24 cellular contexts compared by ENCODE assay signal in genomic region chr3:101932326-101933108, GRCh38.
DNase-seq lines count a peak whose midpoint lies in the region; ATAC-seq and TF ChIP-seq lines count a peak whose summit lies in the region.
"Had no signal": no experiment of that assay in that cellular context is flagged by ENCODE, and none has a peak within 500 bp of the region (broad histone marks: within the 10 kb centered on the region; RNA-seq: fewer than 3 reads in every experiment).

No MANE protein-coding gene starts in this region.

- H2BK5ac ChIP-seq in mesenchymal stem cell (ENCODE audit: low read depth, low read length, poor library complexity, severe bottlenecking): no peak overlapping the region

- no peak overlapping the region for H3K4ac ChIP-seq in mesenchymal stem cell (ENCODE audit: low read depth in 1 of 2, low read length in 2 of 2)

- WGBS in mesenchymal stem cell: 91% methylated on average over 5 of the region's 6 CpGs
- WGBS in smooth muscle cell (ENCODE audit: low lambda C conversion rate): 77% methylated on average over 6 of the region's 6 CpGs

- H3K9me2 ChIP-seq in GM23338 (ENCODE audit: insufficient read depth): 0 out of 2 replicates have a peak, but pooled peaks cover 5% of the 10 kb centered on the region
- H3K9me2 ChIP-seq: SK-N-SH had no signal

- H3K9me3 ChIP-seq in SJCRH30 (replicated peaks) (no peaks in the 10 kb centered on the region), mesenchymal stem cell (ENCODE audit: control insufficient read depth, low read length) (no peaks in the 10 kb centered on the region), smooth muscle cell (replicated peaks; ENCODE audit: low read depth) (no peaks in the 10 kb centered on the region)
- H3K9me3 ChIP-seq: SK-N-SH, stomach, thyroid gland had no signal

- H3K79me1 ChIP-seq in mesenchymal stem cell (replicated peaks; ENCODE audit: low read length, poor library complexity, severe bottlenecking): no peaks in the 10 kb centered on the region

- H3K4me1 Mint-ChIP-seq in GM23338: no peaks in the 10 kb centered on the region

- no peak for TF ChIP-seq CTCF in GM23338 (conservative IDR thresholded peaks at IDR 0.05; ENCODE audit: low read depth in 2 of 2)
- TF ChIP-seq CTCF in smooth muscle cell (IDR thresholded peaks at IDR 0.05; ENCODE audit: borderline replicate concordance, insufficient read depth, poor library complexity, severe bottlenecking): no peak

- H3F3A ChIP-seq in GM23338 (replicated peaks; ENCODE audit: low read depth): no peaks in the 10 kb centered on the region
- peaks cover 5% of the 10 kb centered on the region for H3F3A ChIP-seq in smooth muscle cell (ENCODE audit: low read depth)

- ATAC-seq in GM23338 (no peak), HG03442 (IDR thresholded peaks at IDR 0.05; ENCODE audit: unreplicated experiment) (no peak), GM19467 (IDR thresholded peaks at IDR 0.05; ENCODE audit: unreplicated experiment) (no peak)
- ATAC-seq: activated CD8-positive, alpha-beta T cell treated with anti-CD3 and anti-CD28 coated beads, Interleukin-2, amount 10 ng/mL, durations not matched to agents 7 days and 5 days; PC-3 had no signal

- H2BK15ac ChIP-seq in mesenchymal stem cell (ENCODE audit: low read depth, poor library complexity, severe bottlenecking): no peak overlapping the region

- no peak overlapping the region for H3K23ac ChIP-seq in mesenchymal stem cell (ENCODE audit: low read length in 2 of 2)

- peak overlapping the region; percentile 66 to 79 for H3K18ac ChIP-seq in mesenchymal stem cell (ENCODE audit: low read depth in 1 of 2, low read length in 2 of 2)

- H3K27ac Mint-ChIP-seq in GM23338: no peak overlapping the region
- H3K27ac Mint-ChIP-seq: activated CD8-positive, alpha-beta T cell treated with anti-CD3 and anti-CD28 coated beads, Interleukin-2, amount 10 ng/mL, durations not matched to agents 7 days and 5 days; activated T-helper 2 cell treated with anti-CD3 and anti-CD28 coated beads, Interferon-gamma antibody, Interleukin-2, Interleukin-4, amounts not matched to agents 10 μg/mL and 5 μg/mL and 100 μg/mL, durations not matched to agents 14 hours and 24 hours and 36 hours had no signal

- peak overlapping the region; percentile 63 for H2AFZ ChIP-seq in GM23338
- no peak overlapping the region for H2AFZ ChIP-seq in mesenchymal stem cell (ENCODE audit: low read depth, low read length)
- H2AFZ ChIP-seq in smooth muscle cell (ENCODE audit: low read depth): peak overlapping the region; percentile 61
- H2AFZ ChIP-seq: parathyroid adenoma had no signal

- H3K4me3 ChIP-seq in GM23338 (no peak overlapping the region), SJCRH30 (no peak overlapping the region), mesenchymal stem cell (ENCODE audit: insufficient read depth in 1 of 2, low read depth in 1 of 2, low read length in 2 of 2) (no peak overlapping the region), smooth muscle cell (no peak overlapping the region)
- H3K4me3 ChIP-seq: lung, stomach, thyroid gland had no signal

- peak overlapping the region; percentile 80 for H2AK5ac ChIP-seq in mesenchymal stem cell (ENCODE audit: low read length, severe bottlenecking)

- no peak overlapping the region for H3K4me2 ChIP-seq in GM23338
- no peak overlapping the region for H3K4me2 ChIP-seq in mesenchymal stem cell (ENCODE audit: low read length, poor library complexity, severe bottlenecking)
- no peak overlapping the region for H3K4me2 ChIP-seq in smooth muscle cell
- H3K4me2 ChIP-seq: SK-N-SH had no signal

- H3K36me3 Mint-ChIP-seq in GM23338 (ENCODE audit: low read depth): no peaks in the 10 kb centered on the region

- H4K91ac ChIP-seq in mesenchymal stem cell (ENCODE audit: low read length): peak overlapping the region; percentile 85

- H3K4me1 ChIP-seq in GM23338 (ENCODE audit: insufficient read depth) (no peaks in the 10 kb centered on the region), SJCRH30 (peaks cover 55% of the 10 kb centered on the region), mesenchymal stem cell (ENCODE audit: control insufficient read depth, insufficient read depth, low read depth, low read length) (peaks cover 7% of the 10 kb centered on the region), smooth muscle cell (ENCODE audit: low read depth) (peaks cover 5% of the 10 kb centered on the region)
- H3K4me1 ChIP-seq: parathyroid adenoma, thyroid gland had no signal

- no peak overlapping the region for H3K27ac ChIP-seq in GM23338 (ENCODE audit: low read depth)
- peak overlapping the region; percentile 60 for H3K27ac ChIP-seq in SJCRH30
- H3K27ac ChIP-seq in mesenchymal stem cell (ENCODE audit: low read length, poor library complexity, severe bottlenecking): no peak overlapping the region
- peak overlapping the region; percentile 43 for H3K27ac ChIP-seq in smooth muscle cell (ENCODE audit: low read depth)
- H3K27ac ChIP-seq: parathyroid adenoma, stomach, thyroid gland had no signal

- no peaks in the 10 kb centered on the region for H4K20me1 ChIP-seq in GM23338 (replicated peaks; ENCODE audit: insufficient read depth)
- no peaks in the 10 kb centered on the region for H4K20me1 ChIP-seq in smooth muscle cell (ENCODE audit: low read depth)

- peak overlapping the region in 1 of 2 experiments; percentile 52 for H2BK12ac ChIP-seq in mesenchymal stem cell (ENCODE audit: low read length in 2 of 2)

- DNase-seq in GM23338 (ENCODE audit: low spot score) (no peak), SJCRH30 (peak; percentile 40 to 76), mesenchymal stem cell (no peak), smooth muscle cell (lab: John Stamatoyannopoulos, UW; ENCODE audit: unreplicated experiment) (no peak), activated gamma-delta T cell (lab: John Stamatoyannopoulos, UW) (no peak)
- DNase-seq: activated CD8-positive, alpha-beta T cell treated with anti-CD3 and anti-CD28 coated beads, Interleukin-2, amount 10 ng/mL, durations not matched to agents 7 days and 5 days; GOT3; hypothalamus; NCI-H1092 treated with DMSO at 0.1 percent for 48 hours; NCI-H1694 treated with DMSO at 0.1 percent for 48 hours; NCI-H524; PC-3; retina; SK-N-SH; stimulated activated CD4-positive, alpha-beta T cell treated with anti-CD3 and anti-CD28 coated beads, Interleukin-1b, Interleukin-23, amount 100 ng/mL, for 48 hours; stomach; thyroid gland had no signal

- H3K27me3 ChIP-seq in GM23338 (ENCODE audit: insufficient read depth) (no peaks in the 10 kb centered on the region), SJCRH30 (no peaks in the 10 kb centered on the region), mesenchymal stem cell (ENCODE audit: control insufficient read depth in 1 of 2, insufficient read depth in 1 of 2, low read length in 2 of 2) (no peaks in the 10 kb centered on the region), smooth muscle cell (ENCODE audit: low read depth) (no peaks in the 10 kb centered on the region)
- H3K27me3 ChIP-seq: stomach, thyroid gland had no signal

- no peaks in the 10 kb centered on the region for H3K36me3 ChIP-seq in GM23338 (ENCODE audit: insufficient read depth)
- 0 out of 2 replicates have a peak, but pooled peaks cover 2% of the 10 kb centered on the region for H3K36me3 ChIP-seq in SJCRH30
- H3K36me3 ChIP-seq in mesenchymal stem cell (ENCODE audit: control insufficient read depth in 1 of 2, insufficient read depth in 2 of 2, low read depth in 1 of 2, low read length in 2 of 2): no peaks in the 10 kb centered on the region
- no peaks in the 10 kb centered on the region for H3K36me3 ChIP-seq in smooth muscle cell (ENCODE audit: low read depth)
- H3K36me3 ChIP-seq: stomach, thyroid gland had no signal

- no peak overlapping the region for H3K14ac ChIP-seq in mesenchymal stem cell (ENCODE audit: low read length in 2 of 2)

- H4K8ac ChIP-seq in mesenchymal stem cell (ENCODE audit: low read length): no peak overlapping the region

- no peaks in the 10 kb centered on the region for H3K9me3 Mint-ChIP-seq in GM23338
- H3K9me3 Mint-ChIP-seq: activated T-helper 2 cell treated with anti-CD3 and anti-CD28 coated beads, Interferon-gamma antibody, Interleukin-2, Interleukin-4, amounts not matched to agents 10 μg/mL and 5 μg/mL and 100 μg/mL, durations not matched to agents 14 hours and 24 hours and 36 hours; neural crest cell had no signal

- H2BK120ac ChIP-seq in mesenchymal stem cell (ENCODE audit: low read depth, low read length): no peak overlapping the region

- no peak overlapping the region for H3K4me3 Mint-ChIP-seq in GM23338
- H3K4me3 Mint-ChIP-seq: activated CD8-positive, alpha-beta T cell treated with anti-CD3 and anti-CD28 coated beads, Interleukin-2, amount 10 ng/mL, durations not matched to agents 7 days and 5 days; activated naive CD8-positive, alpha-beta T cell; neural crest cell had no signal

- H3K27me3 Mint-ChIP-seq in GM23338 (ENCODE audit: insufficient read depth, low read depth, poor library complexity): no peaks in the 10 kb centered on the region
- H3K27me3 Mint-ChIP-seq: activated naive CD8-positive, alpha-beta T cell had no signal

- H3K9ac ChIP-seq in mesenchymal stem cell (ENCODE audit: low read length) (no peak overlapping the region), smooth muscle cell (ENCODE audit: low read depth) (no peak overlapping the region)
- H3K9ac ChIP-seq: parathyroid adenoma, SK-N-SH had no signal

- H3K79me2 ChIP-seq in GM23338 (replicated peaks; ENCODE audit: insufficient read depth): no peaks in the 10 kb centered on the region
- H3K79me2 ChIP-seq in smooth muscle cell (ENCODE audit: low read depth): no peaks in the 10 kb centered on the region
- H3K79me2 ChIP-seq: parathyroid adenoma had no signal

TF ChIP-seq in GM23338, 12 proteins besides CTCF, POLR2A, EP300 and RAD21 (continues in another document):
- TF ChIP-seq NANOG (IDR thresholded peaks at IDR 0.05; ENCODE audit: borderline replicate concordance) (no peak), ZNF331 (CRISPR knock-in tag; IDR thresholded peaks at IDR 0.05; ENCODE audit: low read depth) (no peak), CREB1 (CRISPR knock-in tag; IDR thresholded peaks at IDR 0.05; ENCODE audit: low read depth) (no peak)

Comparison
In these comparisons a context has a peak if more than half of its experiments do, and no peak if none do; other contexts are left out.
1. DNase-seq: peak in SJCRH30 (2 of 2); none in GM23338 (single experiment), mesenchymal stem cell (single experiment), smooth muscle cell (single experiment) and activated gamma-delta T cell (single experiment).
2. H3K27ac ChIP-seq: peak in SJCRH30 (single experiment) and smooth muscle cell (single experiment); none in GM23338 (single experiment) and mesenchymal stem cell (single experiment).